In genomic region chr2:134148843-134149472, GRCh38 we compare ENCODE assay signal across 16 cellular contexts.
DNase-seq lines count a peak whose midpoint lies in the region; ATAC-seq and TF ChIP-seq lines count a peak whose summit lies in the region.
"Had no signal": no experiment of that assay in that cellular context is flagged by ENCODE, and none has a peak within 500 bp of the region (broad histone marks: within the 10 kb centered on the region; RNA-seq: fewer than 3 reads in every experiment).

No MANE protein-coding gene starts in this region.

- WGBS in mesenchymal stem cell, result 86% methylated on average over 6 of the region's 6 CpGs
- WGBS in hepatocyte (ENCODE audit: low lambda C conversion rate, missing lambda C conversion rate), result 84% methylated on average over 6 of the region's 6 CpGs

- peak overlapping the region; percentile 76 for H3K27ac Mint-ChIP-seq in activated B cell treated with CpG ODN at 0.5 μM for 24 hours
- H3K27ac Mint-ChIP-seq: type B pancreatic cell, WTC11 had no signal

- peaks cover 22% of the 10 kb centered on the region for H3K79me1 ChIP-seq in mesenchymal stem cell (replicated peaks; ENCODE audit: low read length, poor library complexity, severe bottlenecking)

- no peak overlapping the region for H4K8ac ChIP-seq in mesenchymal stem cell (ENCODE audit: low read length)

- no peak overlapping the region for H3K9ac ChIP-seq in mesenchymal stem cell (ENCODE audit: low read length)

- H3K4me2 ChIP-seq in mesenchymal stem cell (ENCODE audit: low read length, poor library complexity, severe bottlenecking) (no peak overlapping the region), hepatocyte (no peak overlapping the region)

- no peaks in the 10 kb centered on the region for H3K9me3 ChIP-seq in mesenchymal stem cell (ENCODE audit: control insufficient read depth, low read length)
- no peaks in the 10 kb centered on the region for H3K9me3 ChIP-seq in hepatocyte (ENCODE audit: low read depth)
- H3K9me3 ChIP-seq: esophagus squamous epithelium had no signal

- H4K91ac ChIP-seq in mesenchymal stem cell (ENCODE audit: low read length), result no peak overlapping the region

- H3K27me3 ChIP-seq in mesenchymal stem cell (ENCODE audit: control insufficient read depth in 1 of 2, insufficient read depth in 1 of 2, low read length in 2 of 2), result no peaks in the 10 kb centered on the region
- H3K27me3 ChIP-seq in hepatocyte, result no peaks in the 10 kb centered on the region
- H3K27me3 ChIP-seq: esophagus squamous epithelium had no signal

- H3K4me3 ChIP-seq in mesenchymal stem cell (ENCODE audit: insufficient read depth in 1 of 2, low read depth in 1 of 2, low read length in 2 of 2), result no peak overlapping the region
- H3K4me3 ChIP-seq in hepatocyte, result no peak overlapping the region
- H3K4me3 ChIP-seq: esophagus squamous epithelium had no signal

- peaks cover 8% of the 10 kb centered on the region for H4K20me1 ChIP-seq in hepatocyte (ENCODE audit: insufficient read depth, poor library complexity, severe bottlenecking)

- H3K79me2 ChIP-seq in hepatocyte, result peaks cover 37% of the 10 kb centered on the region

- H2BK5ac ChIP-seq in mesenchymal stem cell (ENCODE audit: low read depth, low read length, poor library complexity, severe bottlenecking), result no peak overlapping the region

- no peak overlapping the region for H3K18ac ChIP-seq in mesenchymal stem cell (ENCODE audit: low read depth in 1 of 2, low read length in 2 of 2)

- H3K27ac ChIP-seq in mesenchymal stem cell (ENCODE audit: low read length, poor library complexity, severe bottlenecking), result no peak overlapping the region
- H3K27ac ChIP-seq in hepatocyte, result no peak overlapping the region
- H3K27ac ChIP-seq: esophagus squamous epithelium had no signal

- intact Hi-C loops in activated B cell treated with CpG ODN at 0.5 μM for 24 hours (cut with micrococcal nuclease), result loop anchor here (1.0 kb wide), 1 partner anchor 12 kb away; no protein-coding TSS in a partner anchor
- intact Hi-C loops in sciatic nerve (cut with DNase I), result no loop called here

- TF ChIP-seq CTCF in activated B cell treated with CpG ODN at 0.5 μM for 24 hours (IDR thresholded peaks at IDR 0.05) (no peak), hepatocyte (IDR thresholded peaks at IDR 0.05; ENCODE audit: poor library complexity) (no peak)

- H3K4me3 Mint-ChIP-seq in activated B cell treated with CpG ODN at 0.5 μM for 24 hours, result no peak overlapping the region
- H3K4me3 Mint-ChIP-seq: type B pancreatic cell, WTC11 had no signal

- CTCF ChIA-PET in activated B cell treated with CpG ODN at 0.5 μM for 24 hours (lab: Charles Lee), result interaction anchor here (1.1 to 1.7 kb wide), 2 partner anchors 26 to 31 kb away, joined by 4 to 9 read pairs; no protein-coding TSS in a partner anchor

- peak; percentile 39 for DNase-seq in EH (ENCODE audit: low read depth)
- peak; percentile 85 for DNase-seq in NCI-H2171 (lab: John Stamatoyannopoulos, UW)
- DNase-seq in activated B cell treated with CpG ODN at 0.5 μM for 24 hours, result no peak
- DNase-seq in mesenchymal stem cell, result peak; percentile 39
- no peak for DNase-seq in sciatic nerve (ENCODE audit: low spot score)
- DNase-seq in hepatocyte (ENCODE audit: low spot score), result no peak
- DNase-seq in activated CD4-positive, alpha-beta T cell treated with anti-CD3 and anti-CD28 coated beads for 4 hours, result no peak
- no peak for DNase-seq in DMS153 (lab: John Stamatoyannopoulos, UW)
- DNase-seq: activated effector memory CD4-positive, alpha-beta T cell treated with anti-CD3 and anti-CD28 coated beads, Interleukin-2, amount 50 U/mL, for 16 hours; esophagus squamous epithelium; left colon; MM.1S; NCI-H345; stimulated activated CD4-positive, alpha-beta T cell treated with anti-CD3 and anti-CD28 coated beads, Interleukin-4, amount 100 ng/mL, for 24 hours had no signal

- H3K36me3 ChIP-seq in mesenchymal stem cell (ENCODE audit: control insufficient read depth in 1 of 2, insufficient read depth in 2 of 2, low read depth in 1 of 2, low read length in 2 of 2), result peaks cover 0 to 10% of the 10 kb centered on the region in 2 experiments
- no peaks in the 10 kb centered on the region for H3K36me3 ChIP-seq in hepatocyte (replicated peaks; ENCODE audit: insufficient read depth, low read depth)

- H3K27me3 Mint-ChIP-seq in activated B cell treated with CpG ODN at 0.5 μM for 24 hours, result no peaks in the 10 kb centered on the region
- H3K27me3 Mint-ChIP-seq: type B pancreatic cell had no signal

- no peak overlapping the region for H2AK5ac ChIP-seq in mesenchymal stem cell (ENCODE audit: low read length, severe bottlenecking)

- H3K14ac ChIP-seq in mesenchymal stem cell (ENCODE audit: low read length in 2 of 2), result no peak overlapping the region

- H3K4ac ChIP-seq in mesenchymal stem cell (ENCODE audit: low read depth in 1 of 2, low read length in 2 of 2), result no peak overlapping the region

- peaks cover 38% of the 10 kb centered on the region for H3K36me3 Mint-ChIP-seq in activated B cell treated with CpG ODN at 0.5 μM for 24 hours (ENCODE audit: low read depth)
- H3K36me3 Mint-ChIP-seq: WTC11 had no signal

- POLR2A ChIA-PET in activated B cell treated with CpG ODN at 0.5 μM for 24 hours (lab: Charles Lee), result interaction anchor here (0.7 to 1.6 kb wide), 5 partner anchors 8 to 53 kb away, joined by 3 to 9 read pairs (median 4); no protein-coding TSS in a partner anchor

- H3K9me2 ChIP-seq in hepatocyte (replicated peaks; ENCODE audit: insufficient read depth), result no peaks in the 10 kb centered on the region

- ATAC-seq in activated B cell treated with CpG ODN at 0.5 μM for 24 hours (ENCODE audit: low read depth), result no peak
- no peak for ATAC-seq in sciatic nerve
- ATAC-seq: left colon had no signal

- H2BK120ac ChIP-seq in mesenchymal stem cell (ENCODE audit: low read depth, low read length), result no peak overlapping the region

- peaks cover 85% of the 10 kb centered on the region for H3K4me1 Mint-ChIP-seq in activated B cell treated with CpG ODN at 0.5 μM for 24 hours

- H3K4me1 ChIP-seq in mesenchymal stem cell (ENCODE audit: control insufficient read depth, insufficient read depth, low read depth, low read length) (peaks cover 5% of the 10 kb centered on the region), hepatocyte (ENCODE audit: insufficient read depth) (peaks cover 7% of the 10 kb centered on the region)

- peak overlapping the region in 1 of 2 experiments; percentile 71 for H2BK12ac ChIP-seq in mesenchymal stem cell (ENCODE audit: low read length in 2 of 2)

- H2AFZ ChIP-seq in mesenchymal stem cell (ENCODE audit: low read depth, low read length) (no peak overlapping the region), hepatocyte (no peak overlapping the region)

- no peak overlapping the region for H3K23ac ChIP-seq in mesenchymal stem cell (ENCODE audit: low read length in 2 of 2)

- no peak overlapping the region for H2BK15ac ChIP-seq in mesenchymal stem cell (ENCODE audit: low read depth, poor library complexity, severe bottlenecking)

- no peaks in the 10 kb centered on the region for H3K9me3 Mint-ChIP-seq in activated B cell treated with CpG ODN at 0.5 μM for 24 hours
- H3K9me3 Mint-ChIP-seq: type B pancreatic cell, WTC11 had no signal

Comparison
In these comparisons a context has a peak if more than half of its experiments do, and no peak if none do; other contexts are left out.
1. DNase-seq: peak in EH (single experiment), NCI-H2171 (single experiment) and mesenchymal stem cell (single experiment); none in activated B cell treated with CpG ODN at 0.5 μM for 24 hours (single experiment), sciatic nerve (single experiment), hepatocyte (single experiment), activated CD4-positive, alpha-beta T cell treated with anti-CD3 and anti-CD28 coated beads for 4 hours (0 of 2) and DMS153 (single experiment).